Comparison of ENCODE assay signal across 8 cellular contexts in genomic region chr10:60032723-60033122, GRCh38.
DNase-seq lines count a peak whose midpoint lies in the region; ATAC-seq, FAIRE-seq and TF ChIP-seq lines count a peak whose summit lies in the region.

No MANE protein-coding gene starts in this region.

- no TSS peak for BruUV-seq in Calu3 (replicated peaks; lab: Mats Ljungman, UMichigan)
- BruUV-seq in HepG2 (replicated peaks; lab: Mats Ljungman, UMichigan) = no TSS peak

- TF ChIP-seq EP300 in HepG2 (IDR thresholded peaks at IDR 0.05; ENCODE audit: low read depth in 2 of 2, low read length in 2 of 2) = no peak
- no peak for TF ChIP-seq EP300 in HepG2 (CRISPR knock-in tag; IDR thresholded peaks at IDR 0.05; ENCODE audit: borderline replicate concordance)

- H3K27ac ChIP-seq in Karpas-422 (ENCODE audit: low read length) = no peak overlapping the region
- H3K27ac ChIP-seq in RWPE1 = no peak overlapping the region
- no peak overlapping the region for H3K27ac ChIP-seq in HepG2 (ENCODE audit: extremely low read length, insufficient read depth, low read length)

- H3K9ac ChIP-seq in Karpas-422 (ENCODE audit: low read length) (no peak overlapping the region), HepG2 (ENCODE audit: insufficient read depth, low read depth, low read length) (no peak overlapping the region)

- ATAC-seq in GM19395 (IDR thresholded peaks at IDR 0.05; ENCODE audit: unreplicated experiment) = peak; percentile 54
- peak; percentile 77 for ATAC-seq in HepG2
- peak; percentile 77 for ATAC-seq in stimulated activated naive CD8-positive, alpha-beta T cell treated with anti-CD3 and anti-CD28 coated beads, Interleukin-15, Interleukin-2, amounts not matched to agents 100 U/mL and 50 U/mL, for 24 hours

- H3K36me3 ChIP-seq in Karpas-422 (ENCODE audit: insufficient read depth, low read length) (no peaks in the 10 kb centered on the region), HepG2 (replicated peaks in 1 of 2; ENCODE audit: control insufficient read depth in 1 of 2, insufficient read depth in 2 of 2, low read length in 2 of 2) (no peaks in the 10 kb centered on the region)

- H3K4me1 Mint-ChIP-seq in Calu3 (ENCODE audit: low read depth, unreplicated experiment) = peaks cover 11% of the 10 kb centered on the region

- POLR2A ChIA-PET in RWPE1 (lab: Yijun Ruan, JAX; ENCODE audit: low non-redundant PET) (no interaction called here), HepG2 (lab: Yijun Ruan, JAX) (no interaction called here)

- peak; percentile 51 for FAIRE-seq in HepG2 (lab: Jason Lieb, UNC)

- H3K27me3 Mint-ChIP-seq in Calu3 (ENCODE audit: unreplicated experiment) = no peaks in the 10 kb centered on the region

- peak; percentile 56 for TF ChIP-seq CTCF in Calu3 (IDR thresholded peaks at IDR 0.05; ENCODE audit: unreplicated experiment)
- peak; percentile 50 for TF ChIP-seq CTCF in RWPE1 (conservative IDR thresholded peaks at IDR 0.05; ENCODE audit: low read depth)
- peak; percentile 71 for TF ChIP-seq CTCF in HepG2 (CRISPR knock-in tag; IDR thresholded peaks at IDR 0.05)

- H3K27ac Mint-ChIP-seq in Calu3 (ENCODE audit: unreplicated experiment) = no peak overlapping the region

- CTCF ChIA-PET in Calu3 (lab: Charles Lee) = interaction anchor here (0.6 to 1.2 kb wide), 2 partner anchors 168 to 687 kb away, joined by 5 to 7 read pairs; no protein-coding TSS in a partner anchor
- CTCF ChIA-PET in RWPE1 (lab: Yijun Ruan, JAX) = no interaction called here
- CTCF ChIA-PET in HepG2 (lab: Yijun Ruan, JAX; ENCODE audit: low intra/inter-chr PET ratio, low total read pairs) = interaction anchor here (1.2 to 1.8 kb wide), 3 partner anchors 168 to 407 kb away, joined by 4 to 11 read pairs (median 5); no protein-coding TSS in a partner anchor

- peaks cover 4% of the 10 kb centered on the region for H3K36me3 Mint-ChIP-seq in Calu3 (ENCODE audit: insufficient read depth, unreplicated experiment)

- intact Hi-C loops in Calu3 (cut with micrococcal nuclease; ENCODE audit: unreplicated experiment) (loop anchor here (1.0 to 10.0 kb wide), 7 partner anchors 38 to 798 kb away; partner anchors contain the start of gene CCDC6), HepG2 (cut with micrococcal nuclease; ENCODE audit: unreplicated experiment) (loop anchor here (1.0 to 5.0 kb wide), 3 partner anchors 125 to 202 kb away; partner anchors contain the start of gene CCDC6)

- TF ChIP-seq RAD21 in HepG2 (CRISPR knock-in tag; IDR thresholded peaks at IDR 0.05) = peak; percentile 36; the same call in 1 of the 2 replicates

- H3K4me3 Mint-ChIP-seq in Calu3 (ENCODE audit: low read depth, unreplicated experiment) = no peak overlapping the region

- 0% methylated on average over 1 of the region's 1 CpG for WGBS in HepG2 (ENCODE audit: low lambda C conversion rate)

- H3K79me2 ChIP-seq in Karpas-422 (ENCODE audit: low read length) = no peaks in the 10 kb centered on the region
- no peaks in the 10 kb centered on the region for H3K79me2 ChIP-seq in HepG2 (ENCODE audit: insufficient read depth, low read length)

- H3K27me3 ChIP-seq in Karpas-422 (ENCODE audit: low read length) (no peaks in the 10 kb centered on the region), HepG2 (ENCODE audit: control insufficient read depth in 1 of 2, insufficient read depth in 2 of 2, low read length in 2 of 2) (no peaks in the 10 kb centered on the region)

- H3K9me3 ChIP-seq in Karpas-422 (ENCODE audit: low read length) (no peaks in the 10 kb centered on the region), HepG2 (ENCODE audit: low read length) (no peaks in the 10 kb centered on the region)

- H3K4me1 ChIP-seq in Karpas-422 (ENCODE audit: low read length) (peaks cover 34% of the 10 kb centered on the region), HepG2 (ENCODE audit: insufficient read depth, low read length) (no peaks in the 10 kb centered on the region)

- H3K4me2 ChIP-seq in Karpas-422 (ENCODE audit: low read depth, low read length, poor library complexity, severe bottlenecking) (no peak overlapping the region), HepG2 (ENCODE audit: low read depth, low read length) (no peak overlapping the region)

- in situ Hi-C loops in T47D (cut with HindIII; ENCODE audit: low pct_unique_long_range_greater_than_20kb, low sequenced_read_pairs) = no loop called here
- in situ Hi-C loops in HepG2 (cut with HindIII; ENCODE audit: extremely low pct_ligation_motif_present, low pct_unique_long_range_greater_than_20kb) = loop anchor here (5.0 to 25.0 kb wide), 3 partner anchors 170 to 1245 kb away; no protein-coding TSS in a partner anchor

- H4K20me1 ChIP-seq in Karpas-422 (ENCODE audit: insufficient read depth, low read depth, low read length) (no peaks in the 10 kb centered on the region), HepG2 (ENCODE audit: insufficient read depth, low read length) (no peaks in the 10 kb centered on the region)

- H2AFZ ChIP-seq in Karpas-422 (ENCODE audit: low read length) (no peak overlapping the region), HepG2 (ENCODE audit: low read length) (no peak overlapping the region)

- DNase-seq in Calu3 = peak; percentile 78
- DNase-seq in Karpas-422 = peak; percentile 86
- peak; percentile 66 for DNase-seq in RWPE1 (ENCODE audit: low spot score)
- DNase-seq in T47D (ENCODE audit: low read depth in 1 of 2, low spot score in 1 of 2) = peak; percentile 51 to 89
- peak; percentile 62 for DNase-seq in HepG2 (ENCODE audit: low spot score)
- DNase-seq in stimulated activated naive CD8-positive, alpha-beta T cell treated with anti-CD3 and anti-CD28 coated beads, Interleukin-15, Interleukin-2, amounts not matched to agents 100 U/mL and 50 U/mL, for 24 hours = peak; percentile 51
- DNase-seq in central memory CD4-positive, alpha-beta T cell = no peak

- no peaks in the 10 kb centered on the region for H3K9me2 ChIP-seq in Karpas-422 (replicated peaks; ENCODE audit: insufficient read depth, low read length)

- no peaks in the 10 kb centered on the region for H3K9me3 Mint-ChIP-seq in Calu3 (ENCODE audit: low read depth, unreplicated experiment)

- TF ChIP-seq POLR2A in HepG2 (IDR thresholded peaks at IDR 0.05; ENCODE audit: insufficient read depth in 1 of 2, low read depth in 2 of 2, low read length in 2 of 2) = no peak

- H3K4me3 ChIP-seq in Karpas-422 (ENCODE audit: low read length) (no peak overlapping the region), HepG2 (replicated peaks in 1 of 3; ENCODE audit: insufficient read depth in 1 of 3, low read depth in 2 of 3, low read length in 3 of 3) (no peak overlapping the region)

TF ChIP-seq in HepG2, 621 proteins besides CTCF, POLR2A, EP300 and RAD21 (continues in another document):
- no peak for TF ChIP-seq DZIP1 (CRISPR knock-in tag; IDR thresholded peaks at IDR 0.05)
- no peak for TF ChIP-seq ZBTB3 (CRISPR knock-in tag; IDR thresholded peaks at IDR 0.05; ENCODE audit: borderline replicate concordance, low read depth)
- no peak for TF ChIP-seq HNRNPUL1 (IDR thresholded peaks at IDR 0.05; ENCODE audit: low read depth, low read length)
- no peak for TF ChIP-seq ZIK1 (CRISPR knock-in tag; IDR thresholded peaks at IDR 0.05; ENCODE audit: borderline replicate concordance, low read depth)
- TF ChIP-seq ZNF652 (CRISPR knock-in tag; IDR thresholded peaks at IDR 0.05; ENCODE audit: borderline replicate concordance, low read depth) = no peak
- no peak for TF ChIP-seq GRHL1 (CRISPR knock-in tag; conservative IDR thresholded peaks at IDR 0.05)
- no peak for TF ChIP-seq FOXP4 (CRISPR knock-in tag; IDR thresholded peaks at IDR 0.05)
